ENCODE assay signal across 16 cellular contexts in the genomic region with DNA sequence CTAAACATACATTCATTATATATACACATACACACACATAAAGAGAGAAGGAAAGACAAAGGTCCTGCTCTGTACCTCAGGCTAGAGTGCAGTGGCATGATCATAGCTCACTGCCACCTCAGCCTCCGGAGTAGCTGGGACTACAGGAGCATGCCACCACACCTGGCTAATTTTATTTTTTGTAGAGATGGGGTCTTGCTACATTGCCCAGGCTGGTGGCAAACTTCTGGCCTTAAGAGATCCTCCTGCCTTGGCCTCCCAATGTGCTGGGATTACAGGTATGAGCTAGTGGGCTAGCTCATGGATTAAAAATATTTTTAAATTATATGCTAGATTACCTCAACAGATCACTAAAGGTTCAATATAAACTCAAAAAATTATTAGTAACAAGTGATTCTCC.
"Had no signal": no experiment of that assay in that cellular context is flagged by ENCODE, and none has a peak within 500 bp of the region (broad histone marks: within the 10 kb centered on the region; RNA-seq: fewer than 3 reads in every experiment).

No MANE protein-coding gene starts in this region.

- H3K4me3 ChIP-seq: hepatocyte, ovary, smooth muscle cell, uterus had no signal

- ATAC-seq: sciatic nerve; stimulated activated memory B cell treated with anti-CD40 and anti-IgM and Interleukin-4, amounts not matched to agents 10 μg/mL and 1 μg/mL and 100 μg/mL, for 72 hours had no signal

- H3K36me3 ChIP-seq: ovary, uterus had no signal

- H3K4me3 Mint-ChIP-seq: activated naive CD4-positive, alpha-beta T cell treated with anti-CD3 and anti-CD28 coated beads for 36 hours; natural killer cell treated with Interleukin-12 subunit alpha and Interleukin-12 subunit beta and Interleukin-15 and Interleukin-18, amount 100 ng/mL, for 72 hours; stimulated activated memory B cell treated with anti-CD40 and anti-IgM and Interleukin-4, amounts not matched to agents 10 μg/mL and 1 μg/mL and 100 μg/mL, for 72 hours had no signal

- H3K4me1 ChIP-seq: uterus had no signal

- H3K9me3 ChIP-seq: ovary, uterus had no signal

- H3K9me3 Mint-ChIP-seq: activated naive CD4-positive, alpha-beta T cell treated with anti-CD3 and anti-CD28 coated beads for 36 hours; activated naive CD8-positive, alpha-beta T cell treated with anti-CD3 and anti-CD28 coated beads, Interleukin-2, amount 10 ng/mL, durations not matched to agents 7 days and 5 days; natural killer cell treated with Interleukin-12 subunit alpha and Interleukin-12 subunit beta and Interleukin-15 and Interleukin-18, amount 100 ng/mL, for 72 hours; stimulated activated memory B cell treated with anti-CD40 and anti-IgM and Interleukin-4, amounts not matched to agents 10 μg/mL and 1 μg/mL and 100 μg/mL, for 72 hours had no signal

- H3K27me3 Mint-ChIP-seq: activated naive CD8-positive, alpha-beta T cell treated with anti-CD3 and anti-CD28 coated beads, Interleukin-2, amount 10 ng/mL, durations not matched to agents 7 days and 5 days; natural killer cell treated with Interleukin-12 subunit alpha and Interleukin-12 subunit beta and Interleukin-15 and Interleukin-18, amount 100 ng/mL, for 72 hours; stimulated activated memory B cell treated with anti-CD40 and anti-IgM and Interleukin-4, amounts not matched to agents 10 μg/mL and 1 μg/mL and 100 μg/mL, for 72 hours had no signal

- H3K27me3 ChIP-seq: hepatocyte, ovary, uterus had no signal

- H3K36me3 Mint-ChIP-seq: natural killer cell treated with Interleukin-12 subunit alpha and Interleukin-12 subunit beta and Interleukin-15 and Interleukin-18, amount 100 ng/mL, for 72 hours had no signal

- H3K27ac ChIP-seq: hepatocyte, ovary, uterus had no signal

- H3K27ac Mint-ChIP-seq: activated naive CD4-positive, alpha-beta T cell treated with anti-CD3 and anti-CD28 coated beads for 36 hours; natural killer cell treated with Interleukin-12 subunit alpha and Interleukin-12 subunit beta and Interleukin-15 and Interleukin-18, amount 100 ng/mL, for 72 hours had no signal

- DNase-seq: activated naive CD4-positive, alpha-beta T cell treated with anti-CD3 and anti-CD28 coated beads for 36 hours; activated naive CD8-positive, alpha-beta T cell treated with anti-CD3 and anti-CD28 coated beads, Interleukin-2, amount 10 ng/mL, durations not matched to agents 7 days and 5 days; activated T-cell treated with anti-CD3 and anti-CD28 coated beads, Interleukin-2, amount 50 U/mL, for 48 hours; amniotic stem cell; foreskin fibroblast; kidney glomerular epithelial cell; ovary; stimulated activated CD4-positive, alpha-beta T cell treated with anti-CD3 and anti-CD28 coated beads, Interleukin-15, amount 100 ng/mL, for 24 hours; T-helper 9 cell; trophoblast cell; uterus had no signal
